1 cellular context compared by ENCODE assay signal in genomic region chr13:73090116-73090811, GRCh38.
TF ChIP-seq lines count a peak whose summit lies in the region.

No MANE protein-coding gene starts in this region.

TF ChIP-seq in SK-N-SH, 30 proteins besides CTCF, POLR2A, EP300 and RAD21 (continued from another document):
- TF ChIP-seq FOXM1 (IDR thresholded peaks at IDR 0.05; ENCODE audit: low read depth) (no peak), FOXJ3 (CRISPR knock-in tag; IDR thresholded peaks at IDR 0.05) (no peak), PBX3 (IDR thresholded peaks at IDR 0.05) (peak; percentile 49), NRF1 (IDR thresholded peaks at IDR 0.05; ENCODE audit: low read depth, low read length) (no peak), USF1 (IDR thresholded peaks at IDR 0.05; ENCODE audit: borderline replicate concordance, low read depth) (no peak), FOSL2 (IDR thresholded peaks at IDR 0.05; ENCODE audit: borderline replicate concordance, low read depth) (peak; percentile 88)
